20 cellular contexts compared by ENCODE assay signal in the genomic region with DNA sequence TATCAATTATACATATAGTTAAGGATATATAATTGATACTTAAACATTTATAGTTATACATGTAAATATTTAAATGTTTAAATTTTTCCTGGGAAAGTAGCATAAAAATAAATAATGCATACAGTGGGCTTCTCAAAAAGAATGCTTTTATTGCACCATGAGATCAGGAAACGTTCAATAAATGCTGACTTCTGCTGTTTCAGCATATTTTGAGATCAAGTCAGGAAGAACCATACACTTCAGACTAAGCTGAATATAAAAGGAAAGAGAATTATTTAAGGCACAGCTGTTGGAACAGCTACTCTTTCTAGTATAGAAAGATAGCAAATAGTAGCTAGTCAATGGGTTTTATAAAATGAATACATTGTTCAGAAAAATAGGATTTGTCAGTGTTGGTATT.
DNase-seq lines count a peak whose midpoint lies in the region; ATAC-seq, FAIRE-seq and TF ChIP-seq lines count a peak whose summit lies in the region.
"Had no signal": no experiment of that assay in that cellular context is flagged by ENCODE, and none has a peak within 500 bp of the region (broad histone marks: within the 10 kb centered on the region; RNA-seq: fewer than 3 reads in every experiment).

No MANE protein-coding gene starts in this region.

- ATAC-seq in A549 (no peak), IMR-90 (ENCODE audit: low read depth) (no peak), HG03095 (IDR thresholded peaks at IDR 0.05; ENCODE audit: unreplicated experiment) (no peak), HG02610 (IDR thresholded peaks at IDR 0.05; ENCODE audit: unreplicated experiment) (no peak)
- ATAC-seq: CD8-positive, alpha-beta T cell; GM12878 had no signal

- DNase-seq in A549 (ENCODE audit: low read depth in 1 of 2, low spot score in 1 of 2) (no peak), IMR-90 (no peak), GM10248 (ENCODE audit: extremely low spot score) (no peak)
- DNase-seq: 8988T; Caco-2; CD4-positive, CD25-positive, alpha-beta regulatory T cell; CD8-positive, alpha-beta T cell; DMS153; DND-41; GM23248; H7; HCEC 1CT had no signal

- H3K4me2 ChIP-seq in A549: no peak overlapping the region
- H3K4me2 ChIP-seq in IMR-90 (ENCODE audit: low read depth, low read length): no peak overlapping the region
- no peak overlapping the region for H3K4me2 ChIP-seq in SU-DHL-6 (ENCODE audit: low read depth, low read length, poor library complexity, severe bottlenecking)
- H3K4me2 ChIP-seq: BLaER1 had no signal

- H4K5ac ChIP-seq in IMR-90 (ENCODE audit: low read depth, low read length): no peak overlapping the region

- no peaks in the 10 kb centered on the region for H3K79me2 ChIP-seq in SU-DHL-6 (ENCODE audit: insufficient read depth, low read length)

- in situ Hi-C loops in IMR-90 (cut with MboI; ENCODE audit: low sequenced_read_pairs): no loop called here

- H3K27ac ChIP-seq in A549: no peak overlapping the region
- H3K27ac ChIP-seq in IMR-90 (ENCODE audit: insufficient read depth, low read length): no peak overlapping the region
- H3K27ac ChIP-seq in SU-DHL-6 (ENCODE audit: low read depth, low read length): no peak overlapping the region
- H3K27ac ChIP-seq: BLaER1, C4-2B, GM23248 had no signal

- no peaks in the 10 kb centered on the region for H3F3A ChIP-seq in SU-DHL-6 (ENCODE audit: insufficient read depth)

- BruUV-seq in IMR-90 (replicated peaks; lab: Mats Ljungman, UMichigan): no TSS peak

- H3K14ac ChIP-seq in IMR-90 (replicated peaks; ENCODE audit: low read depth, low read length): no peak overlapping the region

- TF ChIP-seq POLR2A in A549 (IDR thresholded peaks at IDR 0.05; ENCODE audit: low read length): no peak
- TF ChIP-seq POLR2A in IMR-90 (IDR thresholded peaks at IDR 0.05; ENCODE audit: low read depth, low read length): no peak

- no peak overlapping the region for H2BK5ac ChIP-seq in IMR-90 (ENCODE audit: low read depth, low read length, poor library complexity, severe bottlenecking)

- no peaks in the 10 kb centered on the region for H4K20me1 ChIP-seq in IMR-90 (ENCODE audit: insufficient read depth, low read length)
- no peaks in the 10 kb centered on the region for H4K20me1 ChIP-seq in SU-DHL-6 (ENCODE audit: low read depth, low read length)
- H4K20me1 ChIP-seq: BLaER1 had no signal

- no peak overlapping the region for H2BK15ac ChIP-seq in IMR-90 (ENCODE audit: low read depth, low read length)

- H3K4ac ChIP-seq in IMR-90 (ENCODE audit: low read depth, low read length): no peak overlapping the region

- H3K56ac ChIP-seq in IMR-90 (ENCODE audit: extremely low read depth, insufficient read depth, low read length): no peak overlapping the region

- TF ChIP-seq EP300 in A549 (IDR thresholded peaks at IDR 0.05): no peak

- no peak overlapping the region for H2BK20ac ChIP-seq in IMR-90 (ENCODE audit: low read depth, low read length)

- TF ChIP-seq CTCF in A549 (IDR thresholded peaks at IDR 0.05) (no peak), IMR-90 (conservative IDR thresholded peaks at IDR 0.05; ENCODE audit: low read depth, low read length) (no peak), SU-DHL-6 (IDR thresholded peaks at IDR 0.05; ENCODE audit: insufficient read depth, low read length, poor library complexity, severe bottlenecking) (no peak), GM10248 (IDR thresholded peaks at IDR 0.05; ENCODE audit: control extremely low read depth, extremely low read depth, low read depth, missing control alignments) (no peak)

- TF ChIP-seq RAD21 in A549 (conservative IDR thresholded peaks at IDR 0.05 in 1 of 2, IDR thresholded peaks at IDR 0.05 in 1 of 2) (no peak), IMR-90 (IDR thresholded peaks at IDR 0.05; ENCODE audit: low read length) (no peak)

- no peak overlapping the region for H4K91ac ChIP-seq in IMR-90 (ENCODE audit: insufficient read depth, low read depth, low read length)

- no peak overlapping the region for H2AK9ac ChIP-seq in IMR-90 (replicated peaks; ENCODE audit: low read depth, low read length, poor library complexity)

- no peak overlapping the region for H3K18ac ChIP-seq in IMR-90 (ENCODE audit: low read depth, low read length)

- H3K9ac ChIP-seq in IMR-90 (ENCODE audit: low read depth, low read length) (no peak overlapping the region), SU-DHL-6 (ENCODE audit: low read length) (no peak overlapping the region)
- H3K9ac ChIP-seq: BLaER1, GM23248 had no signal

- H3K4me1 ChIP-seq in A549: no peaks in the 10 kb centered on the region
- H3K4me1 ChIP-seq in IMR-90 (ENCODE audit: control insufficient read depth, insufficient read depth, low read length): no peaks in the 10 kb centered on the region
- H3K4me1 ChIP-seq: BLaER1, Caco-2 had no signal

- intact Hi-C loops in IMR-90 (cut with micrococcal nuclease): no loop called here

- no peak overlapping the region for H2AK5ac ChIP-seq in IMR-90 (ENCODE audit: low read depth, low read length)

- H2AFZ ChIP-seq in IMR-90 (replicated peaks; ENCODE audit: low read length, poor library complexity): no peak overlapping the region
- peak overlapping the region; percentile 66 for H2AFZ ChIP-seq in SU-DHL-6 (ENCODE audit: low read depth, low read length, severe bottlenecking)
- H2AFZ ChIP-seq: GM23248 had no signal

- H3K27me3 ChIP-seq in IMR-90 (ENCODE audit: control insufficient read depth, insufficient read depth, low read length) (no peaks in the 10 kb centered on the region), SU-DHL-6 (ENCODE audit: low read length) (no peaks in the 10 kb centered on the region)
- H3K27me3 ChIP-seq: BLaER1 had no signal

- CTCF ChIA-PET in A549 (lab: Yijun Ruan, JAX): no interaction called here
- CTCF ChIA-PET in IMR-90 (lab: Yijun Ruan, JAX): no interaction called here
- CTCF ChIA-PET in GM10248 (lab: Yijun Ruan, JAX): no interaction called here

- WGBS in A549 (ENCODE audit: missing lambda C conversion rate): 7% methylated on average over 1 of the region's 1 CpG
- WGBS in IMR-90 (ENCODE audit: extremely low coverage in 2 of 2, insufficient read length in 1 of 2), 2 experiments: no CpG with 5 or more reads among the region's 1 CpG

- H3K79me1 ChIP-seq in IMR-90 (ENCODE audit: low read depth in 1 of 2, low read length in 2 of 2): no peaks in the 10 kb centered on the region

- no peak overlapping the region for H2BK120ac ChIP-seq in IMR-90 (ENCODE audit: low read depth, low read length)

- POLR2A ChIA-PET in A549 (lab: Yijun Ruan, JAX) (no interaction called here), IMR-90 (lab: Charles Lee; ENCODE audit: unreplicated experiment) (no interaction called here), GM10248 (lab: Yijun Ruan, JAX) (no interaction called here)

- no peaks in the 10 kb centered on the region for H3K9me1 ChIP-seq in IMR-90 (ENCODE audit: insufficient read depth, low read length)

- H3K36me3 ChIP-seq in IMR-90 (ENCODE audit: control insufficient read depth, insufficient read depth, low read length) (no peaks in the 10 kb centered on the region), SU-DHL-6 (ENCODE audit: low read length) (no peaks in the 10 kb centered on the region)
- H3K36me3 ChIP-seq: BLaER1 had no signal

- no peak overlapping the region for H4K8ac ChIP-seq in IMR-90 (ENCODE audit: low read depth in 2 of 2, low read length in 2 of 2)

- no peak overlapping the region for H3K23ac ChIP-seq in IMR-90 (ENCODE audit: low read depth, low read length)

- no peaks in the 10 kb centered on the region for H3K9me3 ChIP-seq in A549
- H3K9me3 ChIP-seq in IMR-90 (ENCODE audit: control insufficient read depth, insufficient read depth, low read length): peaks cover 12% of the 10 kb centered on the region; the same call in 1 of the 2 replicates
- H3K9me3 ChIP-seq in SU-DHL-6 (ENCODE audit: insufficient read depth, low read length): no peaks in the 10 kb centered on the region
- H3K9me3 ChIP-seq: BLaER1, Caco-2 had no signal

- dilution Hi-C loops in IMR-90 (cut with HindIII; ENCODE audit: low sequenced_read_pairs, unreplicated experiment): no loop called here

- no peak overlapping the region for H3K4me3 ChIP-seq in A549
- H3K4me3 ChIP-seq in IMR-90 (ENCODE audit: insufficient read depth, low read depth, low read length): no peak overlapping the region
- H3K4me3 ChIP-seq in SU-DHL-6 (ENCODE audit: insufficient read depth, low read length, poor library complexity, severe bottlenecking): no peak overlapping the region
- H3K4me3 ChIP-seq: BLaER1, GM12878, GM23248 had no signal

- FAIRE-seq in A549 (lab: Jason Lieb, UNC): no peak
- FAIRE-seq: GM12878, GM19239, H1 had no signal

- no peaks in the 10 kb centered on the region for H3K9me2 ChIP-seq in SU-DHL-6 (replicated peaks; ENCODE audit: insufficient read depth, low read length)

TF ChIP-seq in A549, 52 proteins besides CTCF, POLR2A, EP300 and RAD21:
- peak; percentile 86 for TF ChIP-seq MAFK (IDR thresholded peaks at IDR 0.05; ENCODE audit: partially characterized antibody)
- TF ChIP-seq HEYL (CRISPR knock-in tag; IDR thresholded peaks at IDR 0.05): no peak
- TF ChIP-seq HOXB5 (CRISPR knock-in tag; IDR thresholded peaks at IDR 0.05): no peak
- TF ChIP-seq, protein P1, sequence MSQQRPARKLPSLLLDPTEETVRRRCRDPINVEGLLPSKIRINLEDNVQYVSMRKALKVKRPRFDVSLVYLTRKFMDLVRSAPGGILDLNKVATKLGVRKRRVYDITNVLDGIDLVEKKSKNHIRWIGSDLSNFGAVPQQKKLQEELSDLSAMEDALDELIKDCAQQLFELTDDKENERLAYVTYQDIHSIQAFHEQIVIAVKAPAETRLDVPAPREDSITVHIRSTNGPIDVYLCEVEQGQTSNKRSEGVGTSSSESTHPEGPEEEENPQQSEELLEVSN (IDR thresholded peaks at IDR 0.05; ENCODE audit: borderline replicate concordance, low read depth): no peak

TF ChIP-seq in IMR-90, 13 proteins besides CTCF, POLR2A, EP300 and RAD21:
- TF ChIP-seq BHLHE40 (IDR thresholded peaks at IDR 0.05; ENCODE audit: low read depth, low read length) (no peak), CEBPB (IDR thresholded peaks at IDR 0.05; ENCODE audit: low read depth, low read length) (no peak), MAFK (IDR thresholded peaks at IDR 0.05; ENCODE audit: low read depth, low read length) (peak; percentile 78), MXI1 (IDR thresholded peaks at IDR 0.05; ENCODE audit: borderline replicate concordance, low read depth, low read length) (no peak), SMC3 (IDR thresholded peaks at IDR 0.05; ENCODE audit: low read depth, low read length) (no peak), FOS (IDR thresholded peaks at IDR 0.05; ENCODE audit: low read depth, low read length) (no peak)
- TF ChIP-seq, protein P2, sequence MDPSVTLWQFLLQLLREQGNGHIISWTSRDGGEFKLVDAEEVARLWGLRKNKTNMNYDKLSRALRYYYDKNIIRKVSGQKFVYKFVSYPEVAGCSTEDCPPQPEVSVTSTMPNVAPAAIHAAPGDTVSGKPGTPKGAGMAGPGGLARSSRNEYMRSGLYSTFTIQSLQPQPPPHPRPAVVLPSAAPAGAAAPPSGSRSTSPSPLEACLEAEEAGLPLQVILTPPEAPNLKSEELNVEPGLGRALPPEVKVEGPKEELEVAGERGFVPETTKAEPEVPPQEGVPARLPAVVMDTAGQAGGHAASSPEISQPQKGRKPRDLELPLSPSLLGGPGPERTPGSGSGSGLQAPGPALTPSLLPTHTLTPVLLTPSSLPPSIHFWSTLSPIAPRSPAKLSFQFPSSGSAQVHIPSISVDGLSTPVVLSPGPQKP (IDR thresholded peaks at IDR 0.05; ENCODE audit: borderline replicate concordance, low read depth, low read length): no peak
